In genomic region chr22:43642807-43643206, GRCh38 we compare ENCODE assay signal across 17 cellular contexts.
"Had no signal": no experiment of that assay in that cellular context is flagged by ENCODE, and none has a peak within 500 bp of the region (broad histone marks: within the 10 kb centered on the region; RNA-seq: fewer than 3 reads in every experiment).

No MANE protein-coding gene starts in this region.

- ATAC-seq: HepG2 had no signal

- DNase-seq: IMR-90, Karpas-422, KG1, MG63, NCI-H1092, NCI-H1105 treated with DMSO at 0.1 percent for 48 hours, NCI-H1417 treated with DMSO at 0.1 percent for 48 hours, NCI-H146, NCI-H1930, NCI-H2081, NCI-H345, NCI-H446 treated with DMSO at 0.1 percent for 48 hours, NCI-H524, NCI-H748 treated with DMSO at 0.1 percent for 48 hours, Right ventricle myocardium superior, SIG-M5 had no signal
